Comparison of ENCODE assay signal across 13 cellular contexts in genomic region chr19:719636-720377, GRCh38. TPM values are rescaled to one million over a fixed set of nuclear protein-coding genes. Genes with fewer than 3 reads are reported as not detected.
DNase-seq lines count a peak whose midpoint lies in the region; ATAC-seq, FAIRE-seq and TF ChIP-seq lines count a peak whose summit lies in the region.
"Had no signal": no experiment of that assay in that cellular context is flagged by ENCODE, and none has a peak within 500 bp of the region (broad histone marks: within the 10 kb centered on the region; RNA-seq: fewer than 3 reads in every experiment).

No MANE protein-coding gene starts in this region.

- H3K4me2 ChIP-seq in A549 (no peak overlapping the region), GM23248 (ENCODE audit: unreplicated experiment) (no peak overlapping the region)

- no peak for FAIRE-seq in A549 (lab: Jason Lieb, UNC)

- H3K9me3 ChIP-seq in A549: peaks cover 7% of the 10 kb centered on the region; the same call in 2 of the 3 replicates
- no peaks in the 10 kb centered on the region for H3K9me3 ChIP-seq in ovary
- no peaks in the 10 kb centered on the region for H3K9me3 ChIP-seq in GM23248 (ENCODE audit: low read depth)

- H3F3A ChIP-seq in GM23248 (ENCODE audit: insufficient read depth): no peaks in the 10 kb centered on the region

- in situ Hi-C loops in GM23248 (cut with MboI): no loop called here

- no peaks in the 10 kb centered on the region for H4K20me1 ChIP-seq in GM23248 (ENCODE audit: insufficient read depth)

- H3K9me2 ChIP-seq in GM23248 (ENCODE audit: insufficient read depth): no peaks in the 10 kb centered on the region

- WGBS in A549 (ENCODE audit: missing lambda C conversion rate): 92% methylated on average over 31 of the region's 81 CpGs
- 3 to 4% (median 3%) methylated on average over 50 to 81 of the region's 81 CpGs for WGBS in ovary, 3 donors
- 34 to 36% methylated on average over 42 to 66 of the region's 81 CpGs for WGBS in GM23248 (ENCODE audit: low coverage in 1 of 2, low lambda C conversion rate in 2 of 2, missing lambda C conversion rate in 2 of 2), 2 experiments

- POLR2A ChIA-PET in A549 (lab: Yijun Ruan, JAX): no interaction called here

- no peak overlapping the region for H3K9ac ChIP-seq in GM23248

- no peak for TF ChIP-seq RAD21 in A549 (conservative IDR thresholded peaks at IDR 0.05 in 1 of 2, IDR thresholded peaks at IDR 0.05 in 1 of 2)

- intact Hi-C loops in head of caudate nucleus (cut with DNase I) (no loop called here), ovary (cut with DNase I) (loop anchor here in 1 of 4 donors (5.0 kb wide), 1 partner anchor 43 kb away; the partner anchor contains the start of gene FSTL3)

- H3K27me3 ChIP-seq in ovary: no peaks in the 10 kb centered on the region
- 0 out of 2 replicates have a peak, but pooled peaks cover 5% of the 10 kb centered on the region for H3K27me3 ChIP-seq in GM23248 (replicated peaks; ENCODE audit: insufficient read depth)

- no peak for TF ChIP-seq POLR2A in A549 (IDR thresholded peaks at IDR 0.05; ENCODE audit: low read length)
- TF ChIP-seq POLR2A in ovary (IDR thresholded peaks at IDR 0.05): peak; percentile 3

- H3K36me3 ChIP-seq in ovary (no peaks in the 10 kb centered on the region), GM23248 (ENCODE audit: low read depth) (no peaks in the 10 kb centered on the region)

- H3K27ac ChIP-seq in A549: no peak overlapping the region
- H3K27ac ChIP-seq in ovary: peak overlapping the region; percentile 92 to 96
- H3K27ac ChIP-seq in GM23248: no peak overlapping the region

- TF ChIP-seq CTCF in A549 (IDR thresholded peaks at IDR 0.05) (no peak), ovary (IDR thresholded peaks at IDR 0.05) (no peak), foreskin fibroblast (IDR thresholded peaks at IDR 0.05; ENCODE audit: low read depth, low read length) (no peak)

- no peak for DNase-seq in A549 (ENCODE audit: low read depth in 1 of 2, low spot score in 1 of 2)
- DNase-seq in NCI-H69 (lab: John Stamatoyannopoulos, UW): peak; percentile 72
- peak in 41 of 42 donors; percentile 20 to 83 (median 66) for DNase-seq in head of caudate nucleus
- DNase-seq in ovary: peak; percentile 71 to 87 (median 79)
- no peak for DNase-seq in activated T-cell treated with anti-CD3 and anti-CD28 coated beads, Interleukin-2, amount 50 U/mL, for 1 hour
- no peak for DNase-seq in foreskin fibroblast
- no peak for DNase-seq in MV-4-11 (lab: John Stamatoyannopoulos, UW)
- DNase-seq in GM23248: no peak
- DNase-seq: activated T-cell treated with anti-CD3 and anti-CD28 coated beads, Interleukin-2, amount 50 U/mL, for 24 hours; EL; stimulated activated CD4-positive, alpha-beta T cell treated with anti-CD3 and anti-CD28 coated beads, Interleukin-12 subunit alpha, Interleukin-12 subunit beta, amount 100 ng/mL, for 4 hours had no signal

- TF ChIP-seq EP300 in A549 (IDR thresholded peaks at IDR 0.05) (no peak), ovary (IDR thresholded peaks at IDR 0.05) (no peak)

- ATAC-seq in A549: no peak

- CTCF ChIA-PET in A549 (lab: Yijun Ruan, JAX): interaction anchor here (0.6 to 1.0 kb wide), 3 partner anchors 12 to 22 kb away, joined by 3 to 5 read pairs (median 4); no protein-coding TSS in a partner anchor

- H2AFZ ChIP-seq in GM23248: no peak overlapping the region

- no peaks in the 10 kb centered on the region for H3K79me2 ChIP-seq in GM23248 (ENCODE audit: insufficient read depth)

- no peaks in the 10 kb centered on the region for H3K4me1 ChIP-seq in A549
- peaks cover 18% of the 10 kb centered on the region for H3K4me1 ChIP-seq in ovary (ENCODE audit: insufficient read depth)
- H3K4me1 ChIP-seq in GM23248 (ENCODE audit: insufficient read depth): no peaks in the 10 kb centered on the region

- H3K4me3 ChIP-seq in A549: no peak overlapping the region
- H3K4me3 ChIP-seq in ovary: peak overlapping the region; percentile 2
- H3K4me3 ChIP-seq in foreskin fibroblast (ENCODE audit: low read depth in 1 of 2, low read length in 2 of 2): no peak overlapping the region
- H3K4me3 ChIP-seq in GM23248: no peak overlapping the region

TF ChIP-seq in A549, 52 proteins besides CTCF, POLR2A, EP300 and RAD21:
- TF ChIP-seq HEYL (CRISPR knock-in tag; IDR thresholded peaks at IDR 0.05): no peak
- TF ChIP-seq POLR2AphosphoS2 (conservative IDR thresholded peaks at IDR 0.05; ENCODE audit: low read length): no peak
- no peak for TF ChIP-seq NFE2L2 (conservative IDR thresholded peaks at IDR 0.05; ENCODE audit: low read length)
- no peak for TF ChIP-seq HMGXB4 (CRISPR knock-in tag; IDR thresholded peaks at IDR 0.05; ENCODE audit: borderline replicate concordance)
- TF ChIP-seq KDM1A (IDR thresholded peaks at IDR 0.05; ENCODE audit: low read depth): 0 out of 2 replicates have a peak, but pooled peaks have one; percentile 54
- TF ChIP-seq GATA3 (IDR thresholded peaks at IDR 0.05; ENCODE audit: borderline replicate concordance): no peak

RNA-seq across cellular contexts. Expression of gene PALM, which starts 11.1 kb away (rescaled TPM):
- 2.0 and 3.0 TPM in 2 replicates for polyA plus RNA-seq in A549 (2011; rRNA removed)
- polyA plus RNA-seq in A549 (2012; cell fraction: cytosol; rRNA removed): 5.4 and 7.0 TPM in 2 replicates
- polyA plus RNA-seq in A549 (2012; cell fraction: nucleus; rRNA removed): 8.5 and 8.8 TPM in 2 replicates
- 11.4 to 17.5 TPM (median 15.7 TPM) in 3 replicates for polyA plus RNA-seq in A549 (2017; fragmentation: RNase III; extraction: RNeasy Plus Mini Kit Qiagen cat#74134 plus additional on column Dnase treatment)
- 2.2 and 3.7 TPM in 2 replicates for polyA minus RNA-seq in A549 (2011; rRNA and poly(A)+ RNA removed)
- 100 to 1,000 TPM in 5 of 7 donors, 10 to 100 TPM in 2; 36.1 to 169 (median 126) TPM for total RNA-seq in ovary
- 10 to 100 TPM in 1 of 2 donors, 1 to 10 TPM in 1; 2.9 to 66.9 TPM for polyA plus RNA-seq in ovary
- 2.5 and 2.7 TPM in 2 replicates for total RNA-seq in GM23248 (2014; rRNA removed; shearing (Covaris generic))
- polyA plus RNA-seq in GM23248 (2016; fragmentation: Nextera tagmentation; extraction: Ambion mirVana): 0.32 and 0.36 TPM in 2 replicates

RNA-seq across cellular contexts. Expression of gene PRSS57, which starts 24.6 kb away (rescaled TPM):
- 0.10 TPM in 1 of 2 replicates, not detected in the other for polyA plus RNA-seq in A549 (2011; rRNA removed)
- 0.06 and 0.11 TPM in 2 replicates for polyA plus RNA-seq in A549 (2012; cell fraction: cytosol; rRNA removed)
- polyA plus RNA-seq in A549 (2012; cell fraction: nucleus; rRNA removed): 0.10 TPM in 1 of 2 replicates, not detected in the other
- not detected in 3 replicates for polyA plus RNA-seq in A549 (2017; fragmentation: RNase III; extraction: RNeasy Plus Mini Kit Qiagen cat#74134 plus additional on column Dnase treatment)
- not detected in 2 replicates for polyA minus RNA-seq in A549 (2011; rRNA and poly(A)+ RNA removed)
- under 1 TPM in 1 of 7 donors, not detected in 6; 0.33 TPM for total RNA-seq in ovary
- polyA plus RNA-seq in ovary: under 1 TPM in 1 of 2 donors, not detected in 1; 0.07 TPM
- total RNA-seq in GM23248 (2014; rRNA removed; shearing (Covaris generic)): not detected in 2 replicates
- not detected in 2 replicates for polyA plus RNA-seq in GM23248 (2016; fragmentation: Nextera tagmentation; extraction: Ambion mirVana)
- total RNA-seq: myocyte had no signal
- polyA plus RNA-seq: BJ had no signal

RNA-seq across cellular contexts. Expression of gene MISP, which starts 31.1 kb away (rescaled TPM):
- polyA plus RNA-seq in A549 (2011; rRNA removed): 38.3 and 46.5 TPM in 2 replicates
- 44.9 and 58.4 TPM in 2 replicates for polyA plus RNA-seq in A549 (2012; cell fraction: cytosol; rRNA removed)
- 75.9 and 95.3 TPM in 2 replicates for polyA plus RNA-seq in A549 (2012; cell fraction: nucleus; rRNA removed)
- 56.9 to 62.7 TPM (median 61.4 TPM) in 3 replicates for polyA plus RNA-seq in A549 (2017; fragmentation: RNase III; extraction: RNeasy Plus Mini Kit Qiagen cat#74134 plus additional on column Dnase treatment)
- 43.2 and 57.3 TPM in 2 replicates for polyA minus RNA-seq in A549 (2011; rRNA and poly(A)+ RNA removed)
- 10 to 100 TPM in 1 of 7 donors, 1 to 10 TPM in 3, under 1 TPM in 3; 0.08 to 44.0 (median 1.4) TPM for total RNA-seq in ovary
- polyA plus RNA-seq in ovary: under 1 TPM; 0.12 to 0.19 TPM
- total RNA-seq in GM23248 (2014; rRNA removed; shearing (Covaris generic)): not detected in 2 replicates
- polyA plus RNA-seq in GM23248 (2016; fragmentation: Nextera tagmentation; extraction: Ambion mirVana): 0.13 TPM in 1 of 2 replicates, not detected in the other

RNA-seq across cellular contexts. Expression of gene FSTL3, which starts 43.6 kb away (rescaled TPM):
- polyA plus RNA-seq in A549 (2011; rRNA removed) (45.5 and 58.1 TPM in 2 replicates), A549 (2017; fragmentation: RNase III; extraction: RNeasy Plus Mini Kit Qiagen cat#74134 plus additional on column Dnase treatment) (110 to 131 TPM (median 118 TPM) in 3 replicates), ovary (10 to 100 TPM; 16.9 to 22.6 TPM), GM23248 (2016; fragmentation: Nextera tagmentation; extraction: Ambion mirVana) (39.2 and 41.4 TPM in 2 replicates)
- polyA plus RNA-seq in A549 (2012; cell fraction: cytosol; rRNA removed): 109 and 193 TPM in 2 replicates
- polyA plus RNA-seq in A549 (2012; cell fraction: nucleus; rRNA removed): 322 and 573 TPM in 2 replicates
- 32.4 and 35.3 TPM in 2 replicates for polyA minus RNA-seq in A549 (2011; rRNA and poly(A)+ RNA removed)
- total RNA-seq in ovary: 100 to 1,000 TPM in 1 of 7 donors, 10 to 100 TPM in 6; 21.3 to 141 (median 45.7) TPM
- 97.3 and 100 TPM in 2 replicates for total RNA-seq in GM23248 (2014; rRNA removed; shearing (Covaris generic))

RNA-seq across cellular contexts. Expression of gene RNF126, which starts 56.8 kb away (rescaled TPM):
- polyA plus RNA-seq in A549 (2011; rRNA removed): 3.1 and 4.9 TPM in 2 replicates
- 43.6 and 53.5 TPM in 2 replicates for polyA plus RNA-seq in A549 (2012; cell fraction: cytosol; rRNA removed)
- 71.1 and 89.5 TPM in 2 replicates for polyA plus RNA-seq in A549 (2012; cell fraction: nucleus; rRNA removed)
- polyA plus RNA-seq in A549 (2017; fragmentation: RNase III; extraction: RNeasy Plus Mini Kit Qiagen cat#74134 plus additional on column Dnase treatment): 35.0 to 36.3 TPM (median 35.4 TPM) in 3 replicates
- 2.4 and 5.0 TPM in 2 replicates for polyA minus RNA-seq in A549 (2011; rRNA and poly(A)+ RNA removed)
- total RNA-seq in ovary: 10 to 100 TPM; 26.6 to 52.2 (median 34.5) TPM
- 10 to 100 TPM in 1 of 2 donors, 1 to 10 TPM in 1; 1.5 to 29.4 TPM for polyA plus RNA-seq in ovary
- 71.3 and 72.4 TPM in 2 replicates for total RNA-seq in GM23248 (2014; rRNA removed; shearing (Covaris generic))
- polyA plus RNA-seq in GM23248 (2016; fragmentation: Nextera tagmentation; extraction: Ambion mirVana): 52.7 and 58.5 TPM in 2 replicates

Comparison
In these comparisons a context has a peak if more than half of its experiments do, and no peak if none do; other contexts are left out.
1. DNase-seq: peak in NCI-H69 (single experiment), head of caudate nucleus (41 of 42) and ovary (5 of 5); none in A549 (0 of 2), activated T-cell treated with anti-CD3 and anti-CD28 coated beads, Interleukin-2, amount 50 U/mL, for 1 hour (single experiment), foreskin fibroblast (0 of 2), MV-4-11 (single experiment) and GM23248 (single experiment).
2. H3K27ac ChIP-seq: peak in ovary (2 of 2); none in A549 (0 of 2) and GM23248 (single experiment).
3. RNA of gene MISP, which starts 31.1 kb away (polyA plus RNA-seq): 38.3 to 95.3 TPM in A549; 0.12 to 0.19 TPM in ovary and 0.13 TPM in GM23248; every median in the first group is over 10 times any median in the second.